ENCODE assay signal across 8 cellular contexts in genomic region chr1:224182057-224182865, GRCh38. TPM values are rescaled to one million over a fixed set of nuclear protein-coding genes. Genes with fewer than 3 reads are reported as not detected.
DNase-seq lines count a peak whose midpoint lies in the region; ATAC-seq, FAIRE-seq and TF ChIP-seq lines count a peak whose summit lies in the region.

No MANE protein-coding gene starts in this region.

- H3K27ac Mint-ChIP-seq in activated CD8-positive, alpha-beta memory T cell treated with anti-CD3 and anti-CD28 coated beads, Interleukin-2, amount 10 ng/mL, durations not matched to agents 7 days and 5 days: peak overlapping the region; percentile 91

- no peaks in the 10 kb centered on the region for H3K9me3 Mint-ChIP-seq in activated CD8-positive, alpha-beta memory T cell treated with anti-CD3 and anti-CD28 coated beads, Interleukin-2, amount 10 ng/mL, durations not matched to agents 7 days and 5 days (ENCODE audit: low read depth)

- H3K27me3 Mint-ChIP-seq in activated CD8-positive, alpha-beta memory T cell treated with anti-CD3 and anti-CD28 coated beads, Interleukin-2, amount 10 ng/mL, durations not matched to agents 7 days and 5 days: no peaks in the 10 kb centered on the region

- peaks cover 25% of the 10 kb centered on the region for H3K36me3 Mint-ChIP-seq in activated CD8-positive, alpha-beta memory T cell treated with anti-CD3 and anti-CD28 coated beads, Interleukin-2, amount 10 ng/mL, durations not matched to agents 7 days and 5 days

- no peak for TF ChIP-seq CTCF in parathyroid adenoma (IDR thresholded peaks at IDR 0.05)

- H3K4me1 Mint-ChIP-seq in activated CD8-positive, alpha-beta memory T cell treated with anti-CD3 and anti-CD28 coated beads, Interleukin-2, amount 10 ng/mL, durations not matched to agents 7 days and 5 days: peaks cover 48% of the 10 kb centered on the region

- CTCF ChIA-PET in activated CD8-positive, alpha-beta memory T cell treated with anti-CD3 and anti-CD28 coated beads, Interleukin-2, amount 10 ng/mL, durations not matched to agents 7 days and 5 days (lab: Charles Lee): interaction anchor here (0.5 to 3.1 kb wide), 8 partner anchors 10 to 275 kb away, joined by 3 to 24 read pairs (median 4); no protein-coding TSS in a partner anchor

- peak overlapping the region; percentile 90 for H2AFZ ChIP-seq in parathyroid adenoma

- H3K9ac ChIP-seq in parathyroid adenoma: no peak overlapping the region

- H3K4me2 ChIP-seq in parathyroid adenoma (ENCODE audit: low read length): peak overlapping the region; percentile 63

- H3K4me3 ChIP-seq in parathyroid adenoma (ENCODE audit: low read depth, low read length): peak overlapping the region; percentile 73

- H3K27ac ChIP-seq in parathyroid adenoma: peak overlapping the region; percentile 72

- peaks cover 10% of the 10 kb centered on the region for H3K79me2 ChIP-seq in parathyroid adenoma

- H3K27me3 ChIP-seq in parathyroid adenoma (ENCODE audit: control insufficient read depth, insufficient read depth, low read length): no peaks in the 10 kb centered on the region

- peak overlapping the region; percentile 82 for H3K4me3 Mint-ChIP-seq in activated CD8-positive, alpha-beta memory T cell treated with anti-CD3 and anti-CD28 coated beads, Interleukin-2, amount 10 ng/mL, durations not matched to agents 7 days and 5 days

- peak; percentile 94 for FAIRE-seq in GM18507 (lab: Jason Lieb, UNC)

- H3K36me3 ChIP-seq in parathyroid adenoma (ENCODE audit: control insufficient read depth, insufficient read depth, low read length): no peaks in the 10 kb centered on the region

- in situ Hi-C loops in KBM-7 (cut with MboI; ENCODE audit: low pct_unique_long_range_greater_than_20kb, low sequenced_read_pairs): no loop called here

- no peaks in the 10 kb centered on the region for H3K9me3 ChIP-seq in parathyroid adenoma (ENCODE audit: control insufficient read depth, low read length)

- ATAC-seq in HG02571 (IDR thresholded peaks at IDR 0.05; ENCODE audit: unreplicated experiment) (peak; percentile 23), esophagus mucosa (peak; percentile 53)
- peak; percentile 32 for ATAC-seq in activated CD8-positive, alpha-beta memory T cell treated with anti-CD3 and anti-CD28 coated beads, Interleukin-2, amount 10 ng/mL, durations not matched to agents 7 days and 5 days

- no peaks in the 10 kb centered on the region for H3K4me1 ChIP-seq in parathyroid adenoma

- DNase-seq in GM18507 (ENCODE audit: extremely low spot score, insufficient read length, low read depth) (peak; percentile 70), NCI-H146 (lab: John Stamatoyannopoulos, UW) (peak; percentile 64), T1000 (lab: John Stamatoyannopoulos, UW) (no peak), KBM-7 (no peak)
- peak; percentile 67 for DNase-seq in activated CD8-positive, alpha-beta memory T cell treated with anti-CD3 and anti-CD28 coated beads, Interleukin-2, amount 10 ng/mL, durations not matched to agents 7 days and 5 days

RNA-seq across cellular contexts. Expression of gene DEGS1, which starts 0.8 kb away (rescaled TPM):
- total RNA-seq in activated CD8-positive, alpha-beta memory T cell treated with anti-CD3 and anti-CD28 coated beads, Interleukin-2, amount 10 ng/mL, durations not matched to agents 7 days and 5 days: 10 to 100 TPM; 49.0 to 65.9 TPM
- 31.3 TPM for total RNA-seq in esophagus mucosa

Comparison
In these comparisons a context has a peak if more than half of its experiments do, and no peak if none do; other contexts are left out.
1. DNase-seq: peak in GM18507 (single experiment), NCI-H146 (single experiment) and activated CD8-positive, alpha-beta memory T cell treated with anti-CD3 and anti-CD28 coated beads, Interleukin-2, amount 10 ng/mL, durations not matched to agents 7 days and 5 days (single experiment); none in T1000 (single experiment) and KBM-7 (single experiment).
2. Peak in every context shown above with its lines, with median percentiles within 50 percentile points of each other: ATAC-seq.